Comparison of ENCODE assay signal across 17 cellular contexts in the genomic region with DNA sequence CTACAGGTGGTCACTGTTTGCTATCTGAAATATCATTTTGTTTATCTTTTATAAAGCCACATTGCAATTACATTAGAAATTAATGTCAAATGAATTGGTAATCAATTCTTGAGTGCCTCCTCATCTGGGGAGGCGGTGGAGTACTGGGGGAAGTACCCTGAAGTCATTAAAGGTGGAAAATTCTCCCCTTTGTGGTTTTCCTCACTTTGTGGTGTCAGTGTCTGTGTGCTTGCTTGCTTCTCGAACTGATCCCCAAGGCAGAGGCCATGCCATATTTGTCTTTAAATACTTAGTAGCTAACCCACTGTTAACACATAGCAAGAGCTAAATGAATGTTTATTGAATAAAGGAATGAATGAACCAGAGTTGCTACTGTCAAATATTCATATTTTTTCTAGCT. TPM values are rescaled to one million over a fixed set of nuclear protein-coding genes. Genes with fewer than 3 reads are reported as not detected.
A peak's percentile ranks its signal among the peaks of the same experiment; 100 is the strongest.
DNase-seq lines count a peak whose midpoint lies in the region; ATAC-seq lines count a peak whose summit lies in the region.
"Had no signal": no experiment of that assay in that cellular context is flagged by ENCODE, and none has a peak within 500 bp of the region (broad histone marks: within the 10 kb centered on the region; RNA-seq: fewer than 3 reads in every experiment).

No MANE protein-coding gene starts in this region.

- H3K4me1 Mint-ChIP-seq in activated naive CD4-positive, alpha-beta T cell treated with anti-CD3 and anti-CD28 coated beads for 36 hours (ENCODE audit: low read depth), result peaks cover 10% of the 10 kb centered on the region
- no peaks in the 10 kb centered on the region for H3K4me1 Mint-ChIP-seq in activated T-helper 17 cell treated with anti-CD3 and anti-CD28 coated beads, Interleukin-2, amount 50 U/mL, for 72 hours
- H3K4me1 Mint-ChIP-seq in T-helper 2 cell treated with Interferon-gamma antibody and Interleukin-4, amounts not matched to agents 5 μg/mL and 100 μg/mL, for 36 hours (ENCODE audit: low read depth), result no peaks in the 10 kb centered on the region

- CTCF ChIA-PET in activated naive CD4-positive, alpha-beta T cell treated with anti-CD3 and anti-CD28 coated beads for 36 hours (lab: Charles Lee), result interaction anchor here (0.5 to 0.6 kb wide), 2 partner anchors 58 to 968 kb away, joined by 3 to 4 read pairs; no protein-coding TSS in a partner anchor

- H3K4me3 Mint-ChIP-seq in activated naive CD4-positive, alpha-beta T cell treated with anti-CD3 and anti-CD28 coated beads for 36 hours, result no peak overlapping the region
- H3K4me3 Mint-ChIP-seq in activated T-helper 17 cell treated with anti-CD3 and anti-CD28 coated beads, Interleukin-2, amount 50 U/mL, for 72 hours, result no peak overlapping the region
- no peak overlapping the region for H3K4me3 Mint-ChIP-seq in T-helper 2 cell treated with Interferon-gamma antibody and Interleukin-4, amounts not matched to agents 5 μg/mL and 100 μg/mL, for 36 hours
- H3K4me3 Mint-ChIP-seq: GM23338 had no signal

- intact Hi-C loops in activated naive CD4-positive, alpha-beta T cell treated with anti-CD3 and anti-CD28 coated beads for 36 hours (cut with micrococcal nuclease), result no loop called here

- peak; percentile 10 for DNase-seq in activated naive CD4-positive, alpha-beta T cell treated with anti-CD3 and anti-CD28 coated beads for 36 hours
- DNase-seq in activated naive CD4-positive, alpha-beta T cell treated with Interleukin-2 at 50 U/mL for 16 hours, result no peak
- peak; percentile 20 for DNase-seq in stimulated activated naive CD8-positive, alpha-beta T cell treated with anti-CD3 and anti-CD28 coated beads, Interleukin-15, Interleukin-2, amounts not matched to agents 100 U/mL and 50 U/mL, for 24 hours
- no peak for DNase-seq in NCI-H526 treated with DMSO at 0.1 percent for 48 hours (lab: John Stamatoyannopoulos, UW)
- DNase-seq in T-helper 2 cell treated with Interferon-gamma antibody and Interleukin-4, amounts not matched to agents 5 μg/mL and 100 μg/mL, for 36 hours (ENCODE audit: low spot score), result no peak
- DNase-seq: BE2C, EL, IMR-90, NCI-H1105 treated with DMSO at 0.1 percent for 48 hours, NCI-H2081, NCI-H2171, NCI-H524 treated with DMSO at 0.1 percent for 48 hours had no signal

- H3K36me3 Mint-ChIP-seq in activated naive CD4-positive, alpha-beta T cell treated with anti-CD3 and anti-CD28 coated beads for 36 hours (ENCODE audit: low read depth), result no peaks in the 10 kb centered on the region
- no peaks in the 10 kb centered on the region for H3K36me3 Mint-ChIP-seq in activated T-helper 17 cell treated with anti-CD3 and anti-CD28 coated beads, Interleukin-2, amount 50 U/mL, for 72 hours (ENCODE audit: low read depth)
- no peaks in the 10 kb centered on the region for H3K36me3 Mint-ChIP-seq in T-helper 2 cell treated with Interferon-gamma antibody and Interleukin-4, amounts not matched to agents 5 μg/mL and 100 μg/mL, for 36 hours (ENCODE audit: low read depth)

- H3K27ac Mint-ChIP-seq in activated naive CD4-positive, alpha-beta T cell treated with anti-CD3 and anti-CD28 coated beads for 36 hours, result no peak overlapping the region
- no peak overlapping the region for H3K27ac Mint-ChIP-seq in activated T-helper 17 cell treated with anti-CD3 and anti-CD28 coated beads, Interleukin-2, amount 50 U/mL, for 72 hours
- H3K27ac Mint-ChIP-seq in T-helper 2 cell treated with Interferon-gamma antibody and Interleukin-4, amounts not matched to agents 5 μg/mL and 100 μg/mL, for 36 hours, result no peak overlapping the region
- H3K27ac Mint-ChIP-seq: GM23338 had no signal

- ATAC-seq in GM19463 (IDR thresholded peaks at IDR 0.05; ENCODE audit: unreplicated experiment), result peak; percentile 59
- ATAC-seq in activated T-helper 17 cell treated with anti-CD3 and anti-CD28 coated beads, Interleukin-2, amount 50 U/mL, for 72 hours (replicated peaks), result peak; percentile 37
- ATAC-seq in stimulated activated naive CD8-positive, alpha-beta T cell treated with anti-CD3 and anti-CD28 coated beads, Interleukin-15, Interleukin-2, amounts not matched to agents 100 U/mL and 50 U/mL, for 24 hours, result peak; percentile 90
- ATAC-seq: GM23338, Right ventricle myocardium inferior had no signal

- peaks cover 5% of the 10 kb centered on the region for H3K27me3 Mint-ChIP-seq in activated naive CD4-positive, alpha-beta T cell treated with anti-CD3 and anti-CD28 coated beads for 36 hours (ENCODE audit: low read depth)
- H3K27me3 Mint-ChIP-seq in activated T-helper 17 cell treated with anti-CD3 and anti-CD28 coated beads, Interleukin-2, amount 50 U/mL, for 72 hours, result peaks cover 17% of the 10 kb centered on the region
- H3K27me3 Mint-ChIP-seq in T-helper 2 cell treated with Interferon-gamma antibody and Interleukin-4, amounts not matched to agents 5 μg/mL and 100 μg/mL, for 36 hours (ENCODE audit: low read depth), result peaks cover 6% of the 10 kb centered on the region

- no peaks in the 10 kb centered on the region for H3K9me3 Mint-ChIP-seq in activated naive CD4-positive, alpha-beta T cell treated with anti-CD3 and anti-CD28 coated beads for 36 hours
- no peaks in the 10 kb centered on the region for H3K9me3 Mint-ChIP-seq in activated T-helper 17 cell treated with anti-CD3 and anti-CD28 coated beads, Interleukin-2, amount 50 U/mL, for 72 hours
- H3K9me3 Mint-ChIP-seq in T-helper 2 cell treated with Interferon-gamma antibody and Interleukin-4, amounts not matched to agents 5 μg/mL and 100 μg/mL, for 36 hours, result no peaks in the 10 kb centered on the region
- H3K9me3 Mint-ChIP-seq: GM23338 had no signal

RNA-seq across cellular contexts. Expression of a gene that starts 40.5 kb away (rescaled TPM):
- not detected for total RNA-seq in activated naive CD4-positive, alpha-beta T cell treated with anti-CD3 and anti-CD28 coated beads for 36 hours
- total RNA-seq in activated T-helper 17 cell treated with anti-CD3 and anti-CD28 coated beads, Interleukin-2, amount 50 U/mL, for 72 hours, result not detected
- total RNA-seq: IMR-90, Right ventricle myocardium inferior, SJSA1 had no signal

Comparison
In these comparisons a context has a peak if more than half of its experiments do, and no peak if none do; other contexts are left out.
1. DNase-seq: peak in activated naive CD4-positive, alpha-beta T cell treated with anti-CD3 and anti-CD28 coated beads for 36 hours (single experiment) and stimulated activated naive CD8-positive, alpha-beta T cell treated with anti-CD3 and anti-CD28 coated beads, Interleukin-15, Interleukin-2, amounts not matched to agents 100 U/mL and 50 U/mL, for 24 hours (single experiment); none in activated naive CD4-positive, alpha-beta T cell treated with Interleukin-2 at 50 U/mL for 16 hours (single experiment), NCI-H526 treated with DMSO at 0.1 percent for 48 hours (single experiment) and T-helper 2 cell treated with Interferon-gamma antibody and Interleukin-4, amounts not matched to agents 5 μg/mL and 100 μg/mL, for 36 hours (single experiment).
2. ATAC-seq: peak in every context shown above with its lines; median percentile 90 in stimulated activated naive CD8-positive, alpha-beta T cell treated with anti-CD3 and anti-CD28 coated beads, Interleukin-15, Interleukin-2, amounts not matched to agents 100 U/mL and 50 U/mL, for 24 hours; 59 in GM19463; 37 in activated T-helper 17 cell treated with anti-CD3 and anti-CD28 coated beads, Interleukin-2, amount 50 U/mL, for 72 hours.